In genomic region chr9:19375536-19375935, GRCh38 we compare ENCODE assay signal across 15 cellular contexts. TPM values are rescaled to one million over a fixed set of nuclear protein-coding genes. Genes with fewer than 3 reads are reported as not detected.
DNase-seq lines count a peak whose midpoint lies in the region; ATAC-seq and TF ChIP-seq lines count a peak whose summit lies in the region.
"Had no signal": no experiment of that assay in that cellular context is flagged by ENCODE, and none has a peak within 500 bp of the region (broad histone marks: within the 10 kb centered on the region; RNA-seq: fewer than 3 reads in every experiment).

No MANE protein-coding gene starts in this region.

- intact Hi-C loops in activated CD4-positive, alpha-beta T cell treated with anti-CD3 and anti-CD28 coated beads, Interleukin-2, amount 10 ng/mL, durations not matched to agents 24 days and 14 days (cut with micrococcal nuclease): no loop called here

- H3K27ac Mint-ChIP-seq in activated CD4-positive, alpha-beta T cell treated with anti-CD3 and anti-CD28 coated beads, Interleukin-2, amount 10 ng/mL, durations not matched to agents 24 days and 14 days: peak overlapping the region; percentile 30
- H3K27ac Mint-ChIP-seq in IgD-negative memory B cell: peak overlapping the region in 2 of 3 donors; percentile 6 to 69

- DNase-seq in activated CD4-positive, alpha-beta T cell treated with anti-CD3 and anti-CD28 coated beads, Interleukin-2, amount 10 ng/mL, durations not matched to agents 24 days and 14 days: no peak
- DNase-seq in activated CD4-positive, alpha-beta T cell treated with anti-CD3 and anti-CD28 coated beads, Interleukin-2, amount 50 U/mL, for 1 hour: no peak
- DNase-seq in cardiac fibroblast (ENCODE audit: low read depth in 2 of 2) (peak; percentile 40 to 73), osteoblast (ENCODE audit: insufficient read length, low spot score, missing footprints) (no peak), NCI-H1105 (lab: John Stamatoyannopoulos, UW) (no peak), HT-29 (ENCODE audit: low spot score) (no peak)
- DNase-seq: DND-41, NCI-H1694 treated with DMSO at 0.1 percent for 48 hours, NCI-H69, pancreas, SHP77 had no signal

- H3K27me3 ChIP-seq in osteoblast (ENCODE audit: insufficient read depth, low read length): no peaks in the 10 kb centered on the region
- H3K27me3 ChIP-seq: breast epithelium, pancreas had no signal

- TF ChIP-seq CTCF in cardiac fibroblast (IDR thresholded peaks at IDR 0.05; ENCODE audit: low read depth, low read length) (no peak), osteoblast (IDR thresholded peaks at IDR 0.05; ENCODE audit: extremely low read depth, low read depth, low read length) (no peak)

- no peak overlapping the region for H3K4me2 ChIP-seq in osteoblast (ENCODE audit: insufficient read depth, low read length)

- H3K4me3 ChIP-seq in cardiac fibroblast (replicated peaks in 1 of 2; ENCODE audit: low read depth in 2 of 2, low read length in 2 of 2): no peak overlapping the region
- H3K4me3 ChIP-seq in osteoblast (ENCODE audit: insufficient read depth, low read length): no peak overlapping the region
- H3K4me3 ChIP-seq: breast epithelium, pancreas had no signal

- H3K27ac ChIP-seq in osteoblast (ENCODE audit: low read depth, low read length): peak overlapping the region; percentile 33
- H3K27ac ChIP-seq: breast epithelium, pancreas had no signal

- no peaks in the 10 kb centered on the region for H3K27me3 Mint-ChIP-seq in activated CD4-positive, alpha-beta T cell treated with anti-CD3 and anti-CD28 coated beads, Interleukin-2, amount 10 ng/mL, durations not matched to agents 24 days and 14 days
- H3K27me3 Mint-ChIP-seq in IgD-negative memory B cell: no peaks in the 10 kb centered on the region

- peaks cover 44% of the 10 kb centered on the region for H4K20me1 ChIP-seq in osteoblast (ENCODE audit: insufficient read depth, low read length)

- H3K9me3 Mint-ChIP-seq in activated CD4-positive, alpha-beta T cell treated with anti-CD3 and anti-CD28 coated beads, Interleukin-2, amount 10 ng/mL, durations not matched to agents 24 days and 14 days: no peaks in the 10 kb centered on the region
- no peaks in the 10 kb centered on the region for H3K9me3 Mint-ChIP-seq in IgD-negative memory B cell

- H3K4me1 Mint-ChIP-seq in activated CD4-positive, alpha-beta T cell treated with anti-CD3 and anti-CD28 coated beads, Interleukin-2, amount 10 ng/mL, durations not matched to agents 24 days and 14 days: peaks cover 35% of the 10 kb centered on the region
- H3K4me1 Mint-ChIP-seq in IgD-negative memory B cell: peaks cover 18 to 29% (median 23%) of the 10 kb centered on the region in 3 donors

- H3K36me3 Mint-ChIP-seq in activated CD4-positive, alpha-beta T cell treated with anti-CD3 and anti-CD28 coated beads, Interleukin-2, amount 10 ng/mL, durations not matched to agents 24 days and 14 days (ENCODE audit: low read depth): peaks cover 71% of the 10 kb centered on the region
- no peaks in the 10 kb centered on the region for H3K36me3 Mint-ChIP-seq in IgD-negative memory B cell

- peaks cover 34% of the 10 kb centered on the region for H3K4me1 ChIP-seq in osteoblast (ENCODE audit: insufficient read depth, low read length)

- no peak overlapping the region for H2AFZ ChIP-seq in osteoblast (ENCODE audit: low read length)

- H3K79me2 ChIP-seq in osteoblast (ENCODE audit: insufficient read depth, low read length): peaks cover 28% of the 10 kb centered on the region

- H3K36me3 ChIP-seq in osteoblast (ENCODE audit: insufficient read depth, low read length): peaks cover 56% of the 10 kb centered on the region

- no peak for ATAC-seq in GM18870 (IDR thresholded peaks at IDR 0.05; ENCODE audit: unreplicated experiment)
- ATAC-seq: esophagus mucosa, pancreas had no signal

- no peaks in the 10 kb centered on the region for H3K9me3 ChIP-seq in osteoblast (ENCODE audit: low read depth, low read length)
- H3K9me3 ChIP-seq: breast epithelium, pancreas had no signal

- H3K4me3 Mint-ChIP-seq in activated CD4-positive, alpha-beta T cell treated with anti-CD3 and anti-CD28 coated beads, Interleukin-2, amount 10 ng/mL, durations not matched to agents 24 days and 14 days: no peak overlapping the region
- no peak overlapping the region for H3K4me3 Mint-ChIP-seq in IgD-negative memory B cell

RNA-seq across cellular contexts. Expression of gene RPS6, which starts 4.5 kb away (rescaled TPM):
- total RNA-seq in activated CD4-positive, alpha-beta T cell treated with anti-CD3 and anti-CD28 coated beads, Interleukin-2, amount 10 ng/mL, durations not matched to agents 24 days and 14 days: 2,309 and 2,326 TPM in 2 replicates
- 3,354 TPM for polyA plus RNA-seq in IgD-negative memory B cell
- 931 and 1,030 TPM in 2 replicates for total RNA-seq in osteoblast
- 1,425 and 1,723 TPM in 2 replicates for total RNA-seq in HT-29 (2014; rRNA removed; shearing (Covaris generic))

RNA-seq across cellular contexts. Expression of gene ACER2, which starts 33.3 kb away (rescaled TPM):
- total RNA-seq in activated CD4-positive, alpha-beta T cell treated with anti-CD3 and anti-CD28 coated beads, Interleukin-2, amount 10 ng/mL, durations not matched to agents 24 days and 14 days: 0.96 and 1.3 TPM in 2 replicates
- 0.85 TPM for polyA plus RNA-seq in IgD-negative memory B cell
- 1.5 and 2.2 TPM in 2 replicates for total RNA-seq in osteoblast
- total RNA-seq in HT-29 (2014; rRNA removed; shearing (Covaris generic)): 1.9 and 3.0 TPM in 2 replicates

Comparison
In these comparisons a context has a peak if more than half of its experiments do, and no peak if none do; other contexts are left out.
1. DNase-seq: peak in cardiac fibroblast (2 of 2); none in activated CD4-positive, alpha-beta T cell treated with anti-CD3 and anti-CD28 coated beads, Interleukin-2, amount 10 ng/mL, durations not matched to agents 24 days and 14 days (single experiment), activated CD4-positive, alpha-beta T cell treated with anti-CD3 and anti-CD28 coated beads, Interleukin-2, amount 50 U/mL, for 1 hour (single experiment), osteoblast (single experiment), NCI-H1105 (single experiment) and HT-29 (single experiment).